8 cellular contexts compared by ENCODE assay signal in genomic region chr2:97740590-97741182, GRCh38. TPM values are rescaled to one million over a fixed set of nuclear protein-coding genes. Genes with fewer than 3 reads are reported as not detected.
DNase-seq lines count a peak whose midpoint lies in the region; ATAC-seq and TF ChIP-seq lines count a peak whose summit lies in the region.

No MANE protein-coding gene starts in this region.

- H3K4me1 ChIP-seq in OCI-LY3 (ENCODE audit: low read length) (no peaks in the 10 kb centered on the region), hepatocyte (ENCODE audit: insufficient read depth) (no peaks in the 10 kb centered on the region)

- ATAC-seq in activated naive CD8-positive, alpha-beta T cell treated with anti-CD3 and anti-CD28 coated beads, Interleukin-2, amount 50 U/mL, for 24 hours, result no peak
- no peak for ATAC-seq in HG03025 (IDR thresholded peaks at IDR 0.05; ENCODE audit: low FRiP score, unreplicated experiment)

- H3K9me3 ChIP-seq in OCI-LY3 (ENCODE audit: insufficient read depth, low read length) (no peaks in the 10 kb centered on the region), hepatocyte (ENCODE audit: low read depth) (no peaks in the 10 kb centered on the region)

- peaks cover 54% of the 10 kb centered on the region for H3K36me3 Mint-ChIP-seq in activated naive CD8-positive, alpha-beta T cell treated with anti-CD3 and anti-CD28 coated beads, Interleukin-2, amount 50 U/mL, for 24 hours (ENCODE audit: low read depth)

- H3K79me2 ChIP-seq in OCI-LY3 (ENCODE audit: low read length) (no peaks in the 10 kb centered on the region), hepatocyte (no peaks in the 10 kb centered on the region)

- WGBS in hepatocyte (ENCODE audit: low lambda C conversion rate, missing lambda C conversion rate), result 35% methylated on average over 19 of the region's 19 CpGs

- H3K4me2 ChIP-seq in OCI-LY3 (ENCODE audit: low read length), result no peak overlapping the region
- no peak overlapping the region for H3K4me2 ChIP-seq in hepatocyte

- H3K27ac ChIP-seq in OCI-LY3 (ENCODE audit: low read length) (no peak overlapping the region), hepatocyte (no peak overlapping the region)

- no peaks in the 10 kb centered on the region for H3K27me3 ChIP-seq in OCI-LY3 (ENCODE audit: low read depth, low read length)
- no peaks in the 10 kb centered on the region for H3K27me3 ChIP-seq in hepatocyte

- H2AFZ ChIP-seq in OCI-LY3 (ENCODE audit: low read depth, low read length), result no peak overlapping the region
- H2AFZ ChIP-seq in hepatocyte, result no peak overlapping the region

- H3K27me3 Mint-ChIP-seq in activated naive CD8-positive, alpha-beta T cell treated with anti-CD3 and anti-CD28 coated beads, Interleukin-2, amount 50 U/mL, for 24 hours, result no peaks in the 10 kb centered on the region

- DNase-seq in EH (ENCODE audit: low read depth) (peak; percentile 33), HuH-7.5 (ENCODE audit: low spot score) (peak; percentile 89), hepatocyte (ENCODE audit: low spot score) (peak; percentile 61), AML-193 (lab: John Stamatoyannopoulos, UW) (no peak)
- peak; percentile 61 for DNase-seq in activated naive CD8-positive, alpha-beta T cell treated with anti-CD3 and anti-CD28 coated beads, Interleukin-2, amount 50 U/mL, for 24 hours
- peak; percentile 39 to 50 for DNase-seq in stimulated activated CD4-positive, alpha-beta T cell treated with anti-CD3 and anti-CD28 coated beads, Interleukin-2, amount 100 ng/mL, for 48 hours

- H3K36me3 ChIP-seq in OCI-LY3 (replicated peaks; ENCODE audit: low read depth, low read length), result peaks cover 13% of the 10 kb centered on the region
- H3K36me3 ChIP-seq in hepatocyte (replicated peaks; ENCODE audit: insufficient read depth, low read depth), result no peaks in the 10 kb centered on the region

- H3K27ac Mint-ChIP-seq in activated naive CD8-positive, alpha-beta T cell treated with anti-CD3 and anti-CD28 coated beads, Interleukin-2, amount 50 U/mL, for 24 hours, result peak overlapping the region; percentile 67

- no peaks in the 10 kb centered on the region for H4K20me1 ChIP-seq in OCI-LY3 (ENCODE audit: insufficient read depth, low read length)
- no peaks in the 10 kb centered on the region for H4K20me1 ChIP-seq in hepatocyte (ENCODE audit: insufficient read depth, poor library complexity, severe bottlenecking)

- no peaks in the 10 kb centered on the region for H3K9me3 Mint-ChIP-seq in activated naive CD8-positive, alpha-beta T cell treated with anti-CD3 and anti-CD28 coated beads, Interleukin-2, amount 50 U/mL, for 24 hours

- no peak overlapping the region for H3K9ac ChIP-seq in OCI-LY3 (ENCODE audit: low read length)

- H3K4me3 Mint-ChIP-seq in activated naive CD8-positive, alpha-beta T cell treated with anti-CD3 and anti-CD28 coated beads, Interleukin-2, amount 50 U/mL, for 24 hours, result no peak overlapping the region

- H3K4me3 ChIP-seq in OCI-LY3 (ENCODE audit: low read length) (no peak overlapping the region), hepatocyte (no peak overlapping the region)

- peaks cover 54% of the 10 kb centered on the region for H3K4me1 Mint-ChIP-seq in activated naive CD8-positive, alpha-beta T cell treated with anti-CD3 and anti-CD28 coated beads, Interleukin-2, amount 50 U/mL, for 24 hours

- H3K9me2 ChIP-seq in hepatocyte (replicated peaks; ENCODE audit: insufficient read depth), result no peaks in the 10 kb centered on the region

- TF ChIP-seq CTCF in OCI-LY3 (IDR thresholded peaks at IDR 0.05; ENCODE audit: low read depth, low read length) (peak; percentile 72), hepatocyte (IDR thresholded peaks at IDR 0.05; ENCODE audit: poor library complexity) (peak; percentile 56)

RNA-seq across cellular contexts. Expression of gene ZAP70, which starts 27.3 kb away (rescaled TPM):
- total RNA-seq in hepatocyte, result 0.80 and 1.4 TPM in 2 replicates
- polyA plus RNA-seq in hepatocyte, result 1.5 and 1.6 TPM in 2 replicates

Comparison
In these comparisons a context has a peak if more than half of its experiments do, and no peak if none do; other contexts are left out.
1. DNase-seq: peak in EH (single experiment), HuH-7.5 (single experiment), activated naive CD8-positive, alpha-beta T cell treated with anti-CD3 and anti-CD28 coated beads, Interleukin-2, amount 50 U/mL, for 24 hours (single experiment), hepatocyte (single experiment) and stimulated activated CD4-positive, alpha-beta T cell treated with anti-CD3 and anti-CD28 coated beads, Interleukin-2, amount 100 ng/mL, for 48 hours (2 of 2); none in AML-193 (0 of 2).